ENCODE assay signal across 26 cellular contexts in the genomic region with DNA sequence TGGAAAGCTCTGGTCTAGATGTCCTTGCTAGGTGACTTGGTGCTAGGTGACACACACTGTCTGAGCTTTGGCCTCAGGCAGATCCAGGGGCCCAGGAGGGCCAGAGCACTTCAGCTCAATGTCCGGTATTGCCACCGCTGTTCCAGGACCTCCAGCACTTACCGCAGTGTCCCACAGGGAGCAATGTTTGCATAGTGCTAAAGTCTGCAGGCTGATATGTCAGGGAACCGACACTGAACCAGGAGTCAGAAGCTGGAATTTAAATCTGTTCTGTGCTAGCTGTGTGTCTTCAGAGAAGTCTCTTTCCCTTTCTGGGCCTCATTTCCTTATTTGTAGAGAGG.
"Had no signal": no experiment of that assay in that cellular context is flagged by ENCODE, and none has a peak within 500 bp of the region (broad histone marks: within the 10 kb centered on the region; RNA-seq: fewer than 3 reads in every experiment).

No MANE protein-coding gene starts in this region.

- FAIRE-seq: RCC 7860 had no signal

- H3K4me2 ChIP-seq: KMS-11 had no signal

- H3K27me3 Mint-ChIP-seq: activated CD8-positive, alpha-beta T cell treated with anti-CD3 and anti-CD28 coated beads for 36 hours; activated naive CD4-positive, alpha-beta T cell treated with anti-CD3 and anti-CD28 coated beads, Interleukin-2, amount 50 U/mL, for 24 hours; activated T-cell treated with anti-CD3 and anti-CD28 coated beads, Interleukin-2, amount 50 U/mL, for 24 hours; IgD-negative memory B cell had no signal

- H3K4me3 Mint-ChIP-seq: activated CD8-positive, alpha-beta T cell treated with anti-CD3 and anti-CD28 coated beads for 36 hours; activated naive CD4-positive, alpha-beta T cell treated with anti-CD3 and anti-CD28 coated beads, Interleukin-2, amount 50 U/mL, for 24 hours; activated T-cell treated with anti-CD3 and anti-CD28 coated beads, Interleukin-2, amount 50 U/mL, for 24 hours; activated T-helper 1 cell treated with anti-CD3 and anti-CD28 coated beads, Interleukin-12 subunit alpha, Interleukin-12 subunit beta, Interleukin-2, Interleukin-4 antibody, amounts not matched to agents 30 ng/mL and 10 ng/mL and 1 ng/mL, durations not matched to agents 14 hours and 24 hours and 36 hours; IgD-negative memory B cell had no signal

- H3K4me3 ChIP-seq: breast epithelium had no signal

- H3K9me3 Mint-ChIP-seq: activated CD8-positive, alpha-beta T cell treated with anti-CD3 and anti-CD28 coated beads for 36 hours; activated naive CD4-positive, alpha-beta T cell treated with anti-CD3 and anti-CD28 coated beads, Interleukin-2, amount 50 U/mL, for 24 hours; activated T-cell treated with anti-CD3 and anti-CD28 coated beads, Interleukin-2, amount 50 U/mL, for 24 hours; activated T-helper 1 cell treated with anti-CD3 and anti-CD28 coated beads, Interleukin-12 subunit alpha, Interleukin-12 subunit beta, Interleukin-2, Interleukin-4 antibody, amounts not matched to agents 30 ng/mL and 10 ng/mL and 1 ng/mL, durations not matched to agents 14 hours and 24 hours and 36 hours; IgD-negative memory B cell had no signal

- H3K4me1 Mint-ChIP-seq: activated naive CD4-positive, alpha-beta T cell treated with anti-CD3 and anti-CD28 coated beads, Interleukin-2, amount 50 U/mL, for 24 hours; IgD-negative memory B cell had no signal

- H3K27me3 ChIP-seq: breast epithelium had no signal

- H3K9ac ChIP-seq: KMS-11 had no signal

- H3K27ac Mint-ChIP-seq: activated CD8-positive, alpha-beta T cell treated with anti-CD3 and anti-CD28 coated beads for 36 hours; activated naive CD4-positive, alpha-beta T cell treated with anti-CD3 and anti-CD28 coated beads, Interleukin-2, amount 50 U/mL, for 24 hours; activated T-cell treated with anti-CD3 and anti-CD28 coated beads, Interleukin-2, amount 50 U/mL, for 24 hours; activated T-helper 1 cell treated with anti-CD3 and anti-CD28 coated beads, Interleukin-12 subunit alpha, Interleukin-12 subunit beta, Interleukin-2, Interleukin-4 antibody, amounts not matched to agents 30 ng/mL and 10 ng/mL and 1 ng/mL, durations not matched to agents 14 hours and 24 hours and 36 hours; IgD-negative memory B cell had no signal

- ATAC-seq: activated CD4-positive, CD25-positive, alpha-beta regulatory T cell treated with anti-CD3 and anti-CD28 coated beads, Interleukin-2, amount 50 U/mL, for 24 hours; activated CD8-positive, alpha-beta T cell treated with anti-CD3 and anti-CD28 coated beads for 36 hours had no signal

- H3K9me3 ChIP-seq: breast epithelium had no signal

- H3K4me1 ChIP-seq: breast epithelium had no signal

- DNase-seq: activated CD4-positive, alpha-beta T cell treated with anti-CD3 and anti-CD28 coated beads for 4 hours; activated CD8-positive, alpha-beta T cell treated with anti-CD3 and anti-CD28 coated beads for 36 hours; activated effector memory CD4-positive, alpha-beta T cell treated with Interleukin-2 at 50 U/mL for 16 hours; activated naive CD4-positive, alpha-beta T cell; activated T-cell treated with anti-CD3 and anti-CD28 coated beads, Interleukin-2, amount 50 U/mL, for 24 hours; aorta; caudate nucleus; NCI-H1092; NCI-H1417; NCI-H1694 treated with DMSO at 0.1 percent for 48 hours; NCI-H2029 treated with DMSO at 0.1 percent for 48 hours; NCI-H345; NCI-H510A treated with DMSO at 0.1 percent for 48 hours; NCI-H69; NK-92 treated with Interleukin-12 subunit alpha and Interleukin-12 subunit beta, amount 100 ng/mL, for 24 hours; OCI-M1; SIG-M5; T-helper 1 cell; WERI-Rb-1 had no signal

- H3K36me3 ChIP-seq: breast epithelium had no signal

- H3K27ac ChIP-seq: breast epithelium, KMS-11, WERI-Rb-1 had no signal
